ENCODE assay signal across 11 cellular contexts in the genomic region with DNA sequence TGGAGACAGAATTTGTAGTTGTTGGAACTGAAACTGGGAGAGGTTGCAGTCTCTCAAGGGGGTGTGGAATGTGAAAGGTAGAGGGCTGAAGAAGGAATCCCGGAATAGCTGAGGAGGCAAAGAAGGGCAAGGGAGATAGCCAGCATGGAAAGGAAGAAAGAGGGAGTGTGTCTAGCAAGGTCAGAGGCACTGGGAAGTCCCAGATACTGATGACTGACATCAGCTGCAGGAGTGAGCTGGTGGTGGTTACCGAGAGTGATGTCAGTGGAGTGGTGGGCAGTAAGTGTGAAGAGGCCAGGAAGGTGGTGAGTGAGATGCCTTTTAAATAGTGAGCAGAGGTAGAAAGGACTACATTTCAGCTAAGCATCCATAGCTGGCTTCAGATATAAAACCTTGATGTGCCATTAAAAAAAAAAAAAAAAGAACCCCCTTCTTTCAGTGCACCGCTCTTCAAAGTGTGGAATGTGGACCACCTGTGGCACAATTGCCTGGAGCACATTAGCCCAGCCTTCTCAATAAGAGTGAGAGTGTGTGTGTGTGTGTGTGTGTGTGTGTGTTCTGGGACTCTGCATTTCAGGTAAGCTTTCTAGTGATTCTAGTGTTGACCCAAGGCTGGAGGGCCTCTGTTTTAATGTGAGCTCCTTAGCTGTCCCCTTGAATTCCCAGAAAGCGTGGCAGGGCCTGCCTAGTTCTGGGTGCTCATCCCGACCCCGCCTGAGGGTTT. TPM values are rescaled to one million over a fixed set of nuclear protein-coding genes. Genes with fewer than 3 reads are reported as not detected.
DNase-seq lines count a peak whose midpoint lies in the region; ATAC-seq and TF ChIP-seq lines count a peak whose summit lies in the region.
"Had no signal": no experiment of that assay in that cellular context is flagged by ENCODE, and none has a peak within 500 bp of the region (broad histone marks: within the 10 kb centered on the region; RNA-seq: fewer than 3 reads in every experiment).

No MANE protein-coding gene starts in this region.

- H3K4me1 Mint-ChIP-seq in activated CD8-positive, alpha-beta T cell treated with anti-CD3 and anti-CD28 coated beads for 36 hours (ENCODE audit: low read depth) = peaks cover 30% of the 10 kb centered on the region
- H3K4me1 Mint-ChIP-seq in naive thymus-derived CD8-positive, alpha-beta T cell = peaks cover 20 to 35% (median 24%) of the 10 kb centered on the region in 4 donors

- no peaks in the 10 kb centered on the region for H3K27me3 Mint-ChIP-seq in activated CD8-positive, alpha-beta T cell treated with anti-CD3 and anti-CD28 coated beads for 36 hours
- H3K27me3 Mint-ChIP-seq in naive thymus-derived CD8-positive, alpha-beta T cell = no peaks in the 10 kb centered on the region

- H3K4me3 Mint-ChIP-seq in activated CD8-positive, alpha-beta T cell treated with anti-CD3 and anti-CD28 coated beads for 36 hours = peak overlapping the region; percentile 9
- H3K4me3 Mint-ChIP-seq in naive thymus-derived CD8-positive, alpha-beta T cell = no peak overlapping the region

- H3K36me3 Mint-ChIP-seq in activated CD8-positive, alpha-beta T cell treated with anti-CD3 and anti-CD28 coated beads for 36 hours (ENCODE audit: low read depth) = peaks cover 30% of the 10 kb centered on the region
- peaks cover 0 to 86% (median 6%) of the 10 kb centered on the region in 3 donors for H3K36me3 Mint-ChIP-seq in naive thymus-derived CD8-positive, alpha-beta T cell

- no peaks in the 10 kb centered on the region for H3K9me3 Mint-ChIP-seq in activated CD8-positive, alpha-beta T cell treated with anti-CD3 and anti-CD28 coated beads for 36 hours
- H3K9me3 Mint-ChIP-seq in naive thymus-derived CD8-positive, alpha-beta T cell = no peaks in the 10 kb centered on the region

- CTCF ChIA-PET in activated CD8-positive, alpha-beta T cell treated with anti-CD3 and anti-CD28 coated beads for 36 hours (lab: Charles Lee) = interaction anchor here (1.4 to 13.2 kb wide), 3 partner anchors 9 to 58 kb away, joined by 5 to 444 read pairs (median 7); a partner anchor contains a TSS

- TF ChIP-seq CTCF in activated CD8-positive, alpha-beta T cell treated with anti-CD3 and anti-CD28 coated beads for 36 hours (IDR thresholded peaks at IDR 0.05) = no peak

- ATAC-seq in GM21723 (IDR thresholded peaks at IDR 0.05; ENCODE audit: unreplicated experiment) = peak; percentile 63
- ATAC-seq in activated CD8-positive, alpha-beta T cell treated with anti-CD3 and anti-CD28 coated beads for 36 hours = peak; percentile 100
- no peak for ATAC-seq in naive thymus-derived CD8-positive, alpha-beta T cell

- H3K27ac Mint-ChIP-seq in activated CD8-positive, alpha-beta T cell treated with anti-CD3 and anti-CD28 coated beads for 36 hours = peak overlapping the region; percentile 84
- peak overlapping the region in 7 of 10 donors; percentile 10 to 75 (median 54) for H3K27ac Mint-ChIP-seq in naive thymus-derived CD8-positive, alpha-beta T cell

- DNase-seq in DMS79 treated with DMSO at 0.1 percent for 48 hours (lab: John Stamatoyannopoulos, UW) (peak; percentile 88), iPS-NIHi7 (ENCODE audit: extremely low spot score) (no peak), NCI-H1436 (lab: John Stamatoyannopoulos, UW) (no peak), HuH-7.5 (ENCODE audit: low spot score) (no peak), HK-2 (ENCODE audit: unreplicated experiment) (no peak)
- peak; percentile 91 for DNase-seq in activated CD8-positive, alpha-beta T cell treated with anti-CD3 and anti-CD28 coated beads for 36 hours
- no peak for DNase-seq in naive thymus-derived CD8-positive, alpha-beta T cell
- DNase-seq: colonic mucosa, NCI-H2081 treated with DMSO at 0.1 percent for 48 hours, trophoblast cell had no signal

- intact Hi-C loops in activated CD8-positive, alpha-beta T cell treated with anti-CD3 and anti-CD28 coated beads for 36 hours (cut with micrococcal nuclease) = no loop called here

- POLR2A ChIA-PET in activated CD8-positive, alpha-beta T cell treated with anti-CD3 and anti-CD28 coated beads for 36 hours (lab: Charles Lee) = interaction anchor here (0.6 to 1.6 kb wide), 6 partner anchors 8 to 55 kb away, joined by 3 to 9 read pairs (median 4); a partner anchor contains a TSS
- POLR2A ChIA-PET in naive thymus-derived CD8-positive, alpha-beta T cell (lab: Charles Lee) = interaction anchor here (0.6 to 3.0 kb wide), 3 partner anchors 8 to 1966 kb away, joined by 3 to 6 read pairs (median 3); a partner anchor contains a TSS

RNA-seq across cellular contexts. Expression of a gene that starts 8.5 kb away (rescaled TPM):
- 10 to 100 TPM; 67.4 to 78.4 TPM for total RNA-seq in activated CD8-positive, alpha-beta T cell treated with anti-CD3 and anti-CD28 coated beads for 36 hours
- 100 to 1,000 TPM; 110 to 112 TPM for total RNA-seq in naive thymus-derived CD8-positive, alpha-beta T cell
- 10 to 100 TPM; 35.7 to 49.9 (median 43.2) TPM for polyA plus RNA-seq in naive thymus-derived CD8-positive, alpha-beta T cell

RNA-seq across cellular contexts. Expression of a gene that starts 8.6 kb away (rescaled TPM):
- total RNA-seq in activated CD8-positive, alpha-beta T cell treated with anti-CD3 and anti-CD28 coated beads for 36 hours = 10 to 100 TPM; 20.2 to 23.1 TPM
- 10 to 100 TPM; 46.0 to 52.0 TPM for total RNA-seq in naive thymus-derived CD8-positive, alpha-beta T cell
- polyA plus RNA-seq in naive thymus-derived CD8-positive, alpha-beta T cell = 10 to 100 TPM; 18.8 to 27.5 (median 23.3) TPM

RNA-seq across cellular contexts. Expression of a gene that starts 55.0 kb away (rescaled TPM):
- total RNA-seq in activated CD8-positive, alpha-beta T cell treated with anti-CD3 and anti-CD28 coated beads for 36 hours = 10 to 100 TPM; 73.8 to 76.9 TPM
- total RNA-seq in naive thymus-derived CD8-positive, alpha-beta T cell = 100 to 1,000 TPM; 211 to 228 TPM
- polyA plus RNA-seq in naive thymus-derived CD8-positive, alpha-beta T cell = 10 to 100 TPM; 14.3 to 20.2 (median 19.2) TPM

Comparison
In these comparisons a context has a peak if more than half of its experiments do, and no peak if none do; other contexts are left out.
1. DNase-seq: peak in DMS79 treated with DMSO at 0.1 percent for 48 hours (single experiment) and activated CD8-positive, alpha-beta T cell treated with anti-CD3 and anti-CD28 coated beads for 36 hours (single experiment); none in naive thymus-derived CD8-positive, alpha-beta T cell (0 of 10), iPS-NIHi7 (single experiment), NCI-H1436 (single experiment), HuH-7.5 (single experiment) and HK-2 (single experiment).
2. ATAC-seq: peak in GM21723 (single experiment) and activated CD8-positive, alpha-beta T cell treated with anti-CD3 and anti-CD28 coated beads for 36 hours (single experiment); none in naive thymus-derived CD8-positive, alpha-beta T cell (0 of 2).